Comparison of ENCODE assay signal across 1 cellular context in the genomic region with DNA sequence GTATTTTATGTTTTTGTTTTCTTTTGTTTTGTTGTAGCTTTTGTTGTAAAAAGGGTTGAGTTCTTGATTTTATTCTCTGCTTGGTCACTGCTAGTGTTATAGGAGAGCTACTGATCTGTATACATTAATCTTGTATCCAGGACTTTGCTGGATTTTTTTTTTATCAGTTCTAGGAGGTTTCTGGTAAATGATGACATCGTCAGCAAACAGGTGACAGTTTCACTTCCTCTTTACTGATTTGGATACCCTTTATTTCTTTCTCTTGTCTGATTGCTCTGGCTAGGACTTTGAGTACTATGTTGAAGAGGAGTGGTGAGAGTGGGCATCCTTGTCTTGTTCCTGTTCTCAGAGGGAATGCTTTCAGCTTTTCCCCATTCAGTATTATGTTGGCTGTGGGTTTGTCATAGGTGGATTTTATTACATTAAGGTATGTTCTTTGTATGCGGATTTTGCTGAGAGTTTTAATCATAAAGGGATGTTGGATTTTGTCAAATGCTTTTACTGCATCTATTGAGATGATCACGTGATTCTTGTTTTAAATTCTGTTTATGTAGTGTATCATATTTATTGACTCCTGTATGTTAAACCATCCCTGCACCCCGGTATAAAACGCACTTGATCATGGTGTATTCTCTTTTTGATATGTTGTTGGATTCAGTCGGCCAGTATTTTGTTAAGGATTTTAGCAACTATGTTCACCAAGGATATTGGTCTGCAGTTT.
TF ChIP-seq lines count a peak whose summit lies in the region.

No MANE protein-coding gene starts in this region.

TF ChIP-seq in K562, 482 proteins besides CTCF, POLR2A, EP300 and RAD21 (continued from another document):
- no peak for TF ChIP-seq WHSC1 (IDR thresholded peaks at IDR 0.05; ENCODE audit: low read length)
